In genomic region chr1:110961902-110962301, GRCh38 we compare ENCODE assay signal across 13 cellular contexts. TPM values are rescaled to one million over a fixed set of nuclear protein-coding genes. Genes with fewer than 3 reads are reported as not detected.
DNase-seq lines count a peak whose midpoint lies in the region; ATAC-seq and TF ChIP-seq lines count a peak whose summit lies in the region.
"Had no signal": no experiment of that assay in that cellular context is flagged by ENCODE, and none has a peak within 500 bp of the region (broad histone marks: within the 10 kb centered on the region; RNA-seq: fewer than 3 reads in every experiment).

No MANE protein-coding gene starts in this region.

- no peaks in the 10 kb centered on the region for H3K27me3 ChIP-seq in BLaER1 treated with 17β-estradiol and CSF1 and Interleukin-3, amounts not matched to agents 10 nM and 100 nM
- H3K27me3 ChIP-seq in H9 (ENCODE audit: insufficient read depth, low read length), result no peaks in the 10 kb centered on the region

- no peak overlapping the region for H2BK5ac ChIP-seq in H9 (ENCODE audit: insufficient read length, low read length)

- no peak for TF ChIP-seq CTCF in H9 (conservative IDR thresholded peaks at IDR 0.05)
- no peak for TF ChIP-seq CTCF in nephron (IDR thresholded peaks at IDR 0.05; ENCODE audit: unreplicated experiment in 3 of 3)
- TF ChIP-seq CTCF in progenitor cell of endocrine pancreas (IDR thresholded peaks at IDR 0.05; ENCODE audit: unreplicated experiment), result no peak

- no peak overlapping the region for H3K18ac ChIP-seq in H9 (ENCODE audit: insufficient read length, low read depth, low read length)

- H2AK5ac ChIP-seq in H9 (ENCODE audit: insufficient read length, low read length), result no peak overlapping the region

- no peak overlapping the region for H2BK120ac ChIP-seq in H9 (ENCODE audit: low read depth, low read length, poor library complexity, severe bottlenecking)

- no peak overlapping the region for H4K8ac ChIP-seq in H9 (replicated peaks; ENCODE audit: insufficient read length, low read depth, low read length)

- H3K9me3 ChIP-seq in BLaER1 treated with 17β-estradiol and CSF1 and Interleukin-3, amounts not matched to agents 10 nM and 100 nM (replicated peaks in 1 of 11), result peaks cover 84 to 90% (median 88%) of the 10 kb centered on the region in 11 experiments
- H3K9me3 ChIP-seq in H9 (ENCODE audit: control insufficient read depth, low read depth, low read length), result no peaks in the 10 kb centered on the region

- DNase-seq in H9 (no peak), progenitor cell of endocrine pancreas (ENCODE audit: low spot score, unreplicated experiment) (no peak), germinal center (ENCODE audit: low spot score) (no peak)
- DNase-seq: activated CD4-positive, CD25-positive, alpha-beta regulatory T cell; heart right ventricle; NCI-H1694; NCI-H82; nephron progenitor cell; spleen had no signal

- no peak overlapping the region for H2AFZ ChIP-seq in H9 (ENCODE audit: low read length)

- no peak overlapping the region for H3K27ac ChIP-seq in BLaER1 treated with 17β-estradiol and CSF1 and Interleukin-3, amounts not matched to agents 10 nM and 100 nM
- H3K27ac ChIP-seq in H9 (ENCODE audit: insufficient read length, low read depth, low read length), result no peak overlapping the region
- H3K27ac ChIP-seq: heart right ventricle had no signal

- H3T11ph ChIP-seq in H9 (ENCODE audit: low read length), result no peak overlapping the region

- ATAC-seq in activated T-helper 17 cell treated with anti-CD3 and anti-CD28 coated beads, Interleukin-2, amount 50 U/mL, for 72 hours (replicated peaks), result no peak
- no peak for ATAC-seq in GM21825 (IDR thresholded peaks at IDR 0.05; ENCODE audit: unreplicated experiment)
- ATAC-seq: heart right ventricle had no signal

- H3K36me3 Mint-ChIP-seq in H9 (ENCODE audit: insufficient read depth in 1 of 3, low read depth in 3 of 3) (peaks cover 0 to 12% (median 7%) of the 10 kb centered on the region in 3 experiments; a peak in 5 of 7 replicates), nephron (ENCODE audit: low read depth) (peaks cover 33% of the 10 kb centered on the region), progenitor cell of endocrine pancreas (ENCODE audit: insufficient read depth) (peaks cover 28% of the 10 kb centered on the region)
- peaks cover 56% of the 10 kb centered on the region for H3K36me3 Mint-ChIP-seq in activated T-helper 17 cell treated with anti-CD3 and anti-CD28 coated beads, Interleukin-2, amount 50 U/mL, for 72 hours (ENCODE audit: low read depth)

- peaks cover 26 to 38% of the 10 kb centered on the region in 2 experiments for H3K9me3 Mint-ChIP-seq in H9
- H3K9me3 Mint-ChIP-seq in activated T-helper 17 cell treated with anti-CD3 and anti-CD28 coated beads, Interleukin-2, amount 50 U/mL, for 72 hours, result peaks cover 29% of the 10 kb centered on the region
- H3K9me3 Mint-ChIP-seq in nephron, result peaks cover 31% of the 10 kb centered on the region
- H3K9me3 Mint-ChIP-seq in progenitor cell of endocrine pancreas (ENCODE audit: low read depth), result peaks cover 31% of the 10 kb centered on the region

- H3K79me2 ChIP-seq in H9 (ENCODE audit: insufficient read depth, low read length), result peaks cover 5% of the 10 kb centered on the region; the same call in 1 of the 2 replicates

- H3K4ac ChIP-seq in H9 (ENCODE audit: low read depth, low read length), result no peak overlapping the region

- H4K91ac ChIP-seq in H9 (ENCODE audit: insufficient read length, low read depth, low read length), result no peak overlapping the region

- peaks cover 0 to 17% (median 8%) of the 10 kb centered on the region in 10 experiments; a peak in 11 of 20 replicates for H3K4me1 ChIP-seq in BLaER1 treated with 17β-estradiol and CSF1 and Interleukin-3, amounts not matched to agents 10 nM and 100 nM
- no peaks in the 10 kb centered on the region for H3K4me1 ChIP-seq in H9 (ENCODE audit: insufficient read depth, low read length)

- peaks cover 5% of the 10 kb centered on the region for H3K23me2 ChIP-seq in H9 (ENCODE audit: insufficient read length, low read depth, low read length, poor library complexity, severe bottlenecking)

- no peak overlapping the region for H2BK15ac ChIP-seq in H9 (ENCODE audit: low read depth, low read length)

- peak overlapping the region in 9 of 10 experiments; percentile 65 to 81 (median 75); a peak in 16 of 20 replicates for H3K4me3 ChIP-seq in BLaER1 treated with 17β-estradiol and CSF1 and Interleukin-3, amounts not matched to agents 10 nM and 100 nM

- H3K9ac ChIP-seq in BLaER1 treated with 17β-estradiol and CSF1 and Interleukin-3, amounts not matched to agents 10 nM and 100 nM, result no peak overlapping the region
- no peak overlapping the region for H3K9ac ChIP-seq in H9 (ENCODE audit: extremely low read depth, insufficient read length, low read length)

- H3K4me1 Mint-ChIP-seq in H9, result peaks cover 3 to 19% of the 10 kb centered on the region in 2 experiments
- H3K4me1 Mint-ChIP-seq in activated T-helper 17 cell treated with anti-CD3 and anti-CD28 coated beads, Interleukin-2, amount 50 U/mL, for 72 hours, result peaks cover 24% of the 10 kb centered on the region
- H3K4me1 Mint-ChIP-seq in nephron, result peaks cover 5% of the 10 kb centered on the region
- no peaks in the 10 kb centered on the region for H3K4me1 Mint-ChIP-seq in progenitor cell of endocrine pancreas (ENCODE audit: low read depth)

- no peak overlapping the region for H3K14ac ChIP-seq in H9 (ENCODE audit: insufficient read depth, low read length)

- peak overlapping the region; percentile 29 to 60; a peak in 4 of 5 replicates for H3K4me3 Mint-ChIP-seq in H9
- H3K4me3 Mint-ChIP-seq in activated T-helper 17 cell treated with anti-CD3 and anti-CD28 coated beads, Interleukin-2, amount 50 U/mL, for 72 hours, result peak overlapping the region; percentile 87
- H3K4me3 Mint-ChIP-seq in nephron, result peak overlapping the region in 2 of 3 experiments; percentile 26 to 33
- no peak overlapping the region for H3K4me3 Mint-ChIP-seq in progenitor cell of endocrine pancreas (ENCODE audit: low read depth)

- H3K56ac ChIP-seq in H9 (ENCODE audit: insufficient read length, low read depth, low read length), result no peak overlapping the region

- no peak overlapping the region for H3K23ac ChIP-seq in H9 (ENCODE audit: insufficient read length, low read depth, low read length)

- H4K20me1 ChIP-seq in BLaER1 treated with 17β-estradiol and CSF1 and Interleukin-3, amounts not matched to agents 10 nM and 100 nM, result no peaks in the 10 kb centered on the region
- H4K20me1 ChIP-seq in H9 (ENCODE audit: control insufficient read depth, insufficient read depth, insufficient read length), result no peaks in the 10 kb centered on the region

- H2BK12ac ChIP-seq in H9 (ENCODE audit: insufficient read length, low read depth, low read length), result no peak overlapping the region

- H2BK20ac ChIP-seq in H9 (ENCODE audit: low read depth, low read length, poor library complexity, severe bottlenecking), result no peak overlapping the region

- H3K79me1 ChIP-seq in H9 (ENCODE audit: insufficient read depth, low read depth, low read length, poor library complexity, severe bottlenecking), result no peaks in the 10 kb centered on the region

- H3K27me3 Mint-ChIP-seq in H9 (ENCODE audit: low read depth), result peaks cover 13% of the 10 kb centered on the region
- no peaks in the 10 kb centered on the region for H3K27me3 Mint-ChIP-seq in activated T-helper 17 cell treated with anti-CD3 and anti-CD28 coated beads, Interleukin-2, amount 50 U/mL, for 72 hours
- no peaks in the 10 kb centered on the region for H3K27me3 Mint-ChIP-seq in nephron (ENCODE audit: low read depth)
- H3K27me3 Mint-ChIP-seq in progenitor cell of endocrine pancreas, result no peaks in the 10 kb centered on the region

- H4K5ac ChIP-seq in H9 (ENCODE audit: insufficient read length, low read depth, low read length), result no peak overlapping the region

- H3K4me2 ChIP-seq in BLaER1 treated with 17β-estradiol and CSF1 and Interleukin-3, amounts not matched to agents 10 nM and 100 nM, result peak overlapping the region in 9 of 11 experiments; percentile 61 to 82 (median 78); a peak in 15 of 22 replicates
- H3K4me2 ChIP-seq in H9 (ENCODE audit: insufficient read depth, insufficient read length, low read length), result no peak overlapping the region

- no peak overlapping the region for H3K27ac Mint-ChIP-seq in H9
- no peak overlapping the region for H3K27ac Mint-ChIP-seq in activated T-helper 17 cell treated with anti-CD3 and anti-CD28 coated beads, Interleukin-2, amount 50 U/mL, for 72 hours
- no peak overlapping the region for H3K27ac Mint-ChIP-seq in nephron
- no peak overlapping the region for H3K27ac Mint-ChIP-seq in progenitor cell of endocrine pancreas
- H3K27ac Mint-ChIP-seq: nephron progenitor cell had no signal

- peaks cover 36 to 54% (median 46%) of the 10 kb centered on the region in 11 experiments for H3K36me3 ChIP-seq in BLaER1 treated with 17β-estradiol and CSF1 and Interleukin-3, amounts not matched to agents 10 nM and 100 nM

RNA-seq across cellular contexts. Expression of gene LRIF1, which starts 1.8 kb away (rescaled TPM):
- 12.8 and 13.6 TPM in 2 replicates for total RNA-seq in H9 (2021)
- total RNA-seq in activated T-helper 17 cell treated with anti-CD3 and anti-CD28 coated beads, Interleukin-2, amount 50 U/mL, for 72 hours, result 10 to 100 TPM; 11.6 to 16.4 TPM
- 10.4 and 10.8 TPM in 2 replicates for total RNA-seq in progenitor cell of endocrine pancreas
